ENCODE assay signal across 22 cellular contexts in genomic region chr14:23348297-23348655, GRCh38. TPM values are rescaled to one million over a fixed set of nuclear protein-coding genes. Genes with fewer than 3 reads are reported as not detected.
"Had no signal": no experiment of that assay in that cellular context is flagged by ENCODE, and none has a peak within 500 bp of the region (broad histone marks: within the 10 kb centered on the region; RNA-seq: fewer than 3 reads in every experiment).

No MANE protein-coding gene starts in this region.

- H3K27ac ChIP-seq: SJSA1, SK-N-MC had no signal

- H3K27me3 ChIP-seq: MG63 had no signal

- H3K36me3 ChIP-seq: MG63, SJSA1 had no signal

- DNase-seq: IMR-90, Karpas-422, KG1, MG63, NCI-H1092, NCI-H1436, NCI-H187, NCI-H2029, NCI-H2081 treated with DMSO at 0.1 percent for 48 hours, NCI-H2171, NCI-H226, NCI-H446, NCI-H510A, NCI-H524 treated with DMSO at 0.1 percent for 48 hours, NCI-H69, NCI-H774, Right ventricle myocardium superior, RPMI8226, SIG-M5 had no signal

- H3K4me3 ChIP-seq: MG63, SJSA1, SK-N-MC had no signal

- H3K9me3 ChIP-seq: MG63, SJSA1 had no signal

RNA-seq across cellular contexts. Expression of gene SLC22A17, which starts 4.4 kb away (rescaled TPM):
- total RNA-seq: HT-29 had no signal

RNA-seq across cellular contexts. Expression of gene EFS, which starts 16.7 kb away (rescaled TPM):
- total RNA-seq: HT-29, SJSA1 had no signal

RNA-seq across cellular contexts. Expression of gene IL25, which starts 24.3 kb away (rescaled TPM):
- total RNA-seq: HT-29, IMR-90, Right ventricle myocardium superior, SJSA1 had no signal

RNA-seq across cellular contexts. Expression of gene CMTM5, which starts 28.6 kb away (rescaled TPM):
- total RNA-seq: HT-29, IMR-90, SJSA1 had no signal
